In the genomic region with DNA sequence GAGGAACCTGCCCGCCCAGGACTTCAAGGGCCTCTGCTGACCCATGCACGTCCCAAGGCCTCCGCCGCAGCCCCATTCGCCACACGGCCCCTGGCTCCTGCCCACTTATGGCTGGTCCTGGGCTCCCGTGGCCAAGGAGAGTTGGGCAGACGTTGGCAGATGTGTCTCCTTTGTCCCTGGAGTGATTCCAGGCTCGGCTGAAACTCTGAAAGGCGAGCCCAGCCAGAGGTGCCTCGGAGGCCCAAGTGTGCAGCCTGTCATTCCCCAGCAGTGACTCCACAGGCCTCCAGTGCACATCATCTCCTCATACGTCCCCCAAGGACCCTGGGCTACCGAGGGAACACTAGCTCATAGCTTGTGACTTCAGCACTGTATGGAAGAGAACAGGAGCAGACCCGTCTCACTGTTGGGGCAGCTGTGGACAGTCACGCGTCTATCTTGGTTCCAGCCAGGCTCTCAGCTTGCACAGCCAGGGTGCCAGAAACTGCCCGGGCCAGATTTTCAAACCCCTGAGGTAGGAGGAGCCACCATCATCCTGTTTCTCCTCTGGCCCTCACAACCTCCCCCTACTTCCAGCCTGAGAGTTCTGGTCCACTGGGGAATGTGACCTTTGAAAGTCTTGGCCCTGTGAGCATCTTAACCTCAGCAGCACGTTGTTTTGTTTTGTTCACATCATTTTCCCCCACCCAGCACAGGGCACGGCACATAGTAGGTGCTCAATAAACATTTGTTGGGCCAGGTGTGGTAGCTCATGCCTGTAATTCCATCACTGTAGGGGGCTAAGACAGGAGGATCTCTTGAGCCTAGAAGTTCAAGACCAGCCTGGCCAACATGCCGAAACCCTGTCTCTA, we compare ENCODE assay signal across 8 cellular contexts. TPM values are rescaled to one million over a fixed set of nuclear protein-coding genes. Genes with fewer than 3 reads are reported as not detected.
DNase-seq lines count a peak whose midpoint lies in the region; ATAC-seq and TF ChIP-seq lines count a peak whose summit lies in the region.

No MANE protein-coding gene starts in this region.

- no peak overlapping the region for H3K4me3 Mint-ChIP-seq in osteocyte (ENCODE audit: unreplicated experiment)

- peaks cover 35% of the 10 kb centered on the region for H3K4me1 Mint-ChIP-seq in osteocyte (ENCODE audit: unreplicated experiment)

- no peaks in the 10 kb centered on the region for H3K36me3 Mint-ChIP-seq in osteocyte (ENCODE audit: unreplicated experiment)

- CTCF ChIA-PET in PC-3 (lab: Charles Lee): interaction anchor here (1.1 kb wide), 1 partner anchor 9 kb away, joined by 3 read pairs; no protein-coding TSS in a partner anchor

- H3K79me2 ChIP-seq in PC-3 (ENCODE audit: low read length): no peaks in the 10 kb centered on the region

- no peaks in the 10 kb centered on the region for H3F3A ChIP-seq in PC-3 (ENCODE audit: low read length, unreplicated experiment)

- H3K27me3 ChIP-seq in BLaER1 (no peaks in the 10 kb centered on the region), PC-3 (ENCODE audit: low read length) (no peaks in the 10 kb centered on the region)

- H3K4me3 ChIP-seq in BLaER1: peak overlapping the region; percentile 35
- H3K4me3 ChIP-seq in PC-3 (ENCODE audit: low read length): no peak overlapping the region
- no peak overlapping the region for H3K4me3 ChIP-seq in fibroblast of the aortic adventitia (ENCODE audit: low read depth, low read length)

- H3K27ac Mint-ChIP-seq in osteocyte (ENCODE audit: unreplicated experiment): peak overlapping the region; percentile 81

- ATAC-seq in PC-3: no peak
- ATAC-seq in GM21526 (IDR thresholded peaks at IDR 0.05; ENCODE audit: low FRiP score, unreplicated experiment): no peak
- no peak for ATAC-seq in GM18870 (IDR thresholded peaks at IDR 0.05; ENCODE audit: unreplicated experiment)

- no peaks in the 10 kb centered on the region for H3K9me3 Mint-ChIP-seq in osteocyte (ENCODE audit: unreplicated experiment)

- peak overlapping the region; percentile 85 for H3K27ac ChIP-seq in BLaER1
- no peak overlapping the region for H3K27ac ChIP-seq in PC-3 (ENCODE audit: low read length)

- no peaks in the 10 kb centered on the region for H3K9me2 ChIP-seq in PC-3 (replicated peaks; ENCODE audit: low read length)

- H2AFZ ChIP-seq in PC-3 (ENCODE audit: low read length): peak overlapping the region; percentile 76

- H3K27me3 Mint-ChIP-seq in osteocyte (ENCODE audit: unreplicated experiment): no peaks in the 10 kb centered on the region

- no peaks in the 10 kb centered on the region for H4K20me1 ChIP-seq in BLaER1
- no peaks in the 10 kb centered on the region for H4K20me1 ChIP-seq in PC-3 (ENCODE audit: low read length)

- H3K36me3 ChIP-seq in BLaER1 (no peaks in the 10 kb centered on the region), PC-3 (ENCODE audit: low read depth, low read length) (no peaks in the 10 kb centered on the region)

- DNase-seq in PC-3 (no peak), fibroblast of the aortic adventitia (ENCODE audit: low read depth) (peak; percentile 49), osteocyte (ENCODE audit: extremely low spot score, unreplicated experiment) (no peak), SHP77 treated with DMSO at 0.1 percent for 48 hours (lab: John Stamatoyannopoulos, UW) (no peak), germinal center (ENCODE audit: low spot score) (no peak)

- no peak for TF ChIP-seq CTCF in PC-3 (conservative IDR thresholded peaks at IDR 0.05; ENCODE audit: low read depth, low read length)
- TF ChIP-seq CTCF in fibroblast of the aortic adventitia (IDR thresholded peaks at IDR 0.05; ENCODE audit: insufficient read depth, low read length): no peak
- TF ChIP-seq CTCF in osteocyte (IDR thresholded peaks at IDR 0.05): no peak

- peak overlapping the region; percentile 73 for H3K9ac ChIP-seq in BLaER1
- H3K9ac ChIP-seq in PC-3 (ENCODE audit: low read length): no peak overlapping the region

- BruUV-seq in PC-3 (replicated peaks; lab: Mats Ljungman, UMichigan): no TSS peak

- intact Hi-C loops in PC-3 (cut with micrococcal nuclease): no loop called here

- H3K9me3 ChIP-seq in BLaER1 (no peaks in the 10 kb centered on the region), PC-3 (ENCODE audit: low read length) (no peaks in the 10 kb centered on the region)

- H3K4me1 ChIP-seq in BLaER1 (peaks cover 99% of the 10 kb centered on the region), PC-3 (ENCODE audit: insufficient read depth, low read length) (peaks cover 16% of the 10 kb centered on the region)

- peak overlapping the region; percentile 75 for H3K4me2 ChIP-seq in BLaER1
- peak overlapping the region; percentile 27; the same call in 1 of the 2 replicates for H3K4me2 ChIP-seq in PC-3 (ENCODE audit: low read length)

- POLR2A ChIA-PET in PC-3 (lab: Charles Lee; ENCODE audit: unreplicated experiment): interaction anchor here (0.6 kb wide), 1 partner anchor 62 kb away, joined by 3 read pairs; the partner anchor contains the start of gene NFKBIA

RNA-seq across cellular contexts. Expression of gene PSMA6, which starts 50.2 kb away (rescaled TPM):
- total RNA-seq in PC-3 (2014; rRNA removed): 307 and 308 TPM in 2 replicates
- total RNA-seq in fibroblast of the aortic adventitia (ENCODE audit: low replicate concordance): 96.7 and 184 TPM in 2 replicates
- total RNA-seq in osteocyte: 137 and 146 TPM in 2 replicates
